In the genomic region with DNA sequence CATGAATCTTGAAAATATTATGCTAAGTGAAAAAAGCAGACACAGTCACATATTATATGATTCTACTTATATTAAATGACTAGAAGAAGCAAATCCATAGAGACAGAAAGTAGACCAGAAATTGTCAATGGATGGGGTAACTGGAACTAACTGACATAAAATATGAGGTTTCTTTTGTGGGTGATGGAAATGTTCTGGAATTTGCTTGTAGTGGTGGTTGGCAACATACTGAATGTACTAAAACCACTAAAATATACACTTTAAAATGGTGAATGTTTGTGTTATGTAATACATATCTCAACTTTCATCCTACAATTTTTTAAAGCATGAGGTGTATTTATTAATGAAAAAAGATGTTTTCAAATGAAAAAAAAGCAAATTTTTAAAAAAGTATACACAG, we compare ENCODE assay signal across 23 cellular contexts. TPM values are rescaled to one million over a fixed set of nuclear protein-coding genes. Genes with fewer than 3 reads are reported as not detected.
DNase-seq lines count a peak whose midpoint lies in the region; ATAC-seq and TF ChIP-seq lines count a peak whose summit lies in the region.
"Had no signal": no experiment of that assay in that cellular context is flagged by ENCODE, and none has a peak within 500 bp of the region (broad histone marks: within the 10 kb centered on the region; RNA-seq: fewer than 3 reads in every experiment).

No MANE protein-coding gene starts in this region.

- no peaks in the 10 kb centered on the region for H3K27me3 ChIP-seq in CD8-positive, alpha-beta memory T cell (ENCODE audit: insufficient read depth, low read length, poor library complexity, severe bottlenecking)

- POLR2A ChIA-PET in CD8-positive, alpha-beta memory T cell (lab: Charles Lee) = interaction anchor here (1.0 to 1.4 kb wide), 2 partner anchors 10 to 58 kb away, joined by 4 to 5 read pairs; a partner anchor contains a TSS
- POLR2A ChIA-PET in OCI-LY7 (lab: Charles Lee) = no interaction called here

- BruUV-seq in OCI-LY7 (replicated peaks; lab: Mats Ljungman, UMichigan) = no TSS peak

- no peak for TF ChIP-seq CTCF in progenitor cell of endocrine pancreas (IDR thresholded peaks at IDR 0.05; ENCODE audit: unreplicated experiment)
- no peak for TF ChIP-seq CTCF in OCI-LY7 (conservative IDR thresholded peaks at IDR 0.05; ENCODE audit: low read length)

- intact Hi-C loops in OCI-LY7 (cut with micrococcal nuclease; ENCODE audit: unreplicated experiment) = no loop called here

- DNase-seq in CD8-positive, alpha-beta memory T cell = no peak
- DNase-seq in LHCN-M2 (ENCODE audit: low read depth) (peak; percentile 17), iris pigment epithelial cell (ENCODE audit: low read depth) (peak; percentile 64), progenitor cell of endocrine pancreas (ENCODE audit: low spot score, unreplicated experiment) (no peak), OCI-LY7 (ENCODE audit: low spot score) (no peak), NCI-H2107 (lab: John Stamatoyannopoulos, UW) (no peak), erythroblast (lab: John Stamatoyannopoulos, UW) (no peak)
- DNase-seq in central memory CD8-positive, alpha-beta T cell (ENCODE audit: low spot score in 2 of 2) = no peak
- DNase-seq: activated CD4-positive, alpha-beta T cell treated with anti-CD3 and anti-CD28 coated beads for 48 hours; activated CD8-positive, alpha-beta memory T cell treated with anti-CD3 and anti-CD28 coated beads, Interleukin-2, amount 10 ng/mL, durations not matched to agents 7 days and 5 days; CD8-positive, alpha-beta T cell; GDM1; mucosa of descending colon; NCI-H1105; NCI-H1930; NCI-H2227 treated with DMSO at 0.1 percent for 48 hours; NCI-H69; posterior cingulate gyrus; SK-N-SH; stimulated activated CD4-positive, alpha-beta T cell treated with anti-CD3 and anti-CD28 coated beads, Interleukin-15, amount 100 ng/mL, for 24 hours had no signal

- no peaks in the 10 kb centered on the region for H3K9me2 ChIP-seq in OCI-LY7 (ENCODE audit: insufficient read depth, low read length)
- H3K9me2 ChIP-seq: SK-N-SH had no signal

- H3K27me3 Mint-ChIP-seq in CD8-positive, alpha-beta memory T cell = no peaks in the 10 kb centered on the region
- no peaks in the 10 kb centered on the region for H3K27me3 Mint-ChIP-seq in central memory CD8-positive, alpha-beta T cell
- no peaks in the 10 kb centered on the region for H3K27me3 Mint-ChIP-seq in progenitor cell of endocrine pancreas
- H3K27me3 Mint-ChIP-seq: activated CD8-positive, alpha-beta memory T cell treated with anti-CD3 and anti-CD28 coated beads, Interleukin-2, amount 10 ng/mL, durations not matched to agents 7 days and 5 days; activated T-helper 17 cell treated with anti-CD3 and anti-CD28 coated beads, Interleukin-2, amount 50 U/mL, for 72 hours; type B pancreatic cell had no signal

- no peak overlapping the region for H3K27ac ChIP-seq in CD8-positive, alpha-beta memory T cell (ENCODE audit: low read depth, low read length)
- no peak overlapping the region for H3K27ac ChIP-seq in OCI-LY7 (ENCODE audit: low read depth, low read length, poor library complexity, severe bottlenecking)

- CTCF ChIA-PET in CD8-positive, alpha-beta memory T cell (lab: Charles Lee) = no interaction called here
- CTCF ChIA-PET in OCI-LY7 (lab: Charles Lee; ENCODE audit: unreplicated experiment) = no interaction called here

- peaks cover 82 to 96% (median 94%) of the 10 kb centered on the region in 3 donors for H3K4me1 Mint-ChIP-seq in CD8-positive, alpha-beta memory T cell
- H3K4me1 Mint-ChIP-seq in central memory CD8-positive, alpha-beta T cell = peaks cover 78% of the 10 kb centered on the region
- peaks cover 7% of the 10 kb centered on the region for H3K4me1 Mint-ChIP-seq in progenitor cell of endocrine pancreas (ENCODE audit: low read depth)

- peaks cover 70% of the 10 kb centered on the region for H3K4me1 ChIP-seq in CD8-positive, alpha-beta memory T cell (ENCODE audit: insufficient read depth, low read length)
- H3K4me1 ChIP-seq in OCI-LY7 (ENCODE audit: insufficient read depth, low read length, poor library complexity, severe bottlenecking) = peaks cover 38% of the 10 kb centered on the region

- peak overlapping the region in 3 of 8 donors; percentile 43 to 64 (median 62) for H3K27ac Mint-ChIP-seq in CD8-positive, alpha-beta memory T cell
- peak overlapping the region; percentile 81 for H3K27ac Mint-ChIP-seq in central memory CD8-positive, alpha-beta T cell (ENCODE audit: low read depth)
- no peak overlapping the region for H3K27ac Mint-ChIP-seq in progenitor cell of endocrine pancreas
- H3K27ac Mint-ChIP-seq: activated CD8-positive, alpha-beta memory T cell treated with anti-CD3 and anti-CD28 coated beads, Interleukin-2, amount 10 ng/mL, durations not matched to agents 7 days and 5 days; activated T-helper 17 cell treated with anti-CD3 and anti-CD28 coated beads, Interleukin-2, amount 50 U/mL, for 72 hours; type B pancreatic cell had no signal

- peaks cover 0 to 47% (median 7%) of the 10 kb centered on the region in 3 donors for H3K36me3 Mint-ChIP-seq in CD8-positive, alpha-beta memory T cell
- H3K36me3 Mint-ChIP-seq in central memory CD8-positive, alpha-beta T cell (ENCODE audit: insufficient read depth) = peaks cover 45% of the 10 kb centered on the region
- no peaks in the 10 kb centered on the region for H3K36me3 Mint-ChIP-seq in progenitor cell of endocrine pancreas (ENCODE audit: insufficient read depth)

- H3K36me3 ChIP-seq in CD8-positive, alpha-beta memory T cell (ENCODE audit: insufficient read depth, low read length) = no peaks in the 10 kb centered on the region
- peaks cover 39% of the 10 kb centered on the region for H3K36me3 ChIP-seq in OCI-LY7 (ENCODE audit: insufficient read depth, low read length)

- H3K79me2 ChIP-seq in OCI-LY7 (ENCODE audit: insufficient read depth, low read depth, low read length) = peaks cover 100% of the 10 kb centered on the region

- no peak overlapping the region for H3K4me3 ChIP-seq in CD8-positive, alpha-beta memory T cell (ENCODE audit: low read length)
- no peak overlapping the region for H3K4me3 ChIP-seq in OCI-LY7 (ENCODE audit: low read depth, low read length, poor library complexity, severe bottlenecking)
- H3K4me3 ChIP-seq: mucosa of descending colon had no signal

- H3K9me3 Mint-ChIP-seq in CD8-positive, alpha-beta memory T cell = no peaks in the 10 kb centered on the region
- H3K9me3 Mint-ChIP-seq in central memory CD8-positive, alpha-beta T cell = no peaks in the 10 kb centered on the region
- H3K9me3 Mint-ChIP-seq in progenitor cell of endocrine pancreas (ENCODE audit: low read depth) = no peaks in the 10 kb centered on the region
- H3K9me3 Mint-ChIP-seq: activated T-helper 17 cell treated with anti-CD3 and anti-CD28 coated beads, Interleukin-2, amount 50 U/mL, for 72 hours; CD8-positive, alpha-beta T cell; type B pancreatic cell had no signal

- ATAC-seq in central memory CD8-positive, alpha-beta T cell (replicated peaks; ENCODE audit: extremely low read depth, poor library complexity, severe bottlenecking) = no peak
- ATAC-seq: activated CD8-positive, alpha-beta memory T cell treated with anti-CD3 and anti-CD28 coated beads, Interleukin-2, amount 10 ng/mL, durations not matched to agents 7 days and 5 days; activated T-helper 17 cell treated with anti-CD3 and anti-CD28 coated beads, Interleukin-2, amount 50 U/mL, for 72 hours; CD8-positive, alpha-beta T cell; mucosa of descending colon; sciatic nerve had no signal

- H3K4me3 Mint-ChIP-seq in CD8-positive, alpha-beta memory T cell = peak overlapping the region in 4 of 7 donors; percentile 8 to 30 (median 18)
- H3K4me3 Mint-ChIP-seq in central memory CD8-positive, alpha-beta T cell = no peak overlapping the region
- no peak overlapping the region for H3K4me3 Mint-ChIP-seq in progenitor cell of endocrine pancreas (ENCODE audit: low read depth)
- H3K4me3 Mint-ChIP-seq: activated CD8-positive, alpha-beta memory T cell treated with anti-CD3 and anti-CD28 coated beads, Interleukin-2, amount 10 ng/mL, durations not matched to agents 7 days and 5 days; activated T-helper 17 cell treated with anti-CD3 and anti-CD28 coated beads, Interleukin-2, amount 50 U/mL, for 72 hours; CD8-positive, alpha-beta T cell; type B pancreatic cell had no signal

- H3K4me2 ChIP-seq in OCI-LY7 (ENCODE audit: low read length) = no peak overlapping the region
- H3K4me2 ChIP-seq: SK-N-SH had no signal

- TF ChIP-seq POLR2A in erythroblast (IDR thresholded peaks at IDR 0.05; ENCODE audit: low read length) = no peak

- H3K9me3 ChIP-seq in CD8-positive, alpha-beta memory T cell (ENCODE audit: low read length) = no peaks in the 10 kb centered on the region
- H3K9me3 ChIP-seq in OCI-LY7 (ENCODE audit: low read length) = no peaks in the 10 kb centered on the region
- H3K9me3 ChIP-seq: mucosa of descending colon, SK-N-SH had no signal

- no peak overlapping the region for H2AFZ ChIP-seq in OCI-LY7 (ENCODE audit: low read length)

- H4K20me1 ChIP-seq in OCI-LY7 (ENCODE audit: insufficient read depth, low read length) = peaks cover 35% of the 10 kb centered on the region

RNA-seq across cellular contexts. Expression of a gene that starts 14.7 kb away (rescaled TPM):
- total RNA-seq in CD8-positive, alpha-beta memory T cell = 100 to 1,000 TPM in 1 of 2 experiments, 10 to 100 TPM in 1; 96.5 to 100 TPM
- polyA plus RNA-seq in CD8-positive, alpha-beta memory T cell = 45.2 TPM
- total RNA-seq in LHCN-M2 (2014; rRNA removed) (7.4 and 8.3 TPM in 2 replicates), progenitor cell of endocrine pancreas (39.7 and 42.4 TPM in 2 replicates), OCI-LY7 (2022) (112 and 122 TPM in 2 replicates)
- polyA plus RNA-seq in LHCN-M2 (2012) = 3.5 TPM
- total RNA-seq in OCI-LY7 (2014; rRNA removed; shearing (Covaris generic)) = 17.3 and 21.4 TPM in 2 replicates

RNA-seq across cellular contexts. Expression of a gene that starts 58.2 kb away (rescaled TPM):
- 10 to 100 TPM; 88.4 to 93.8 TPM for total RNA-seq in CD8-positive, alpha-beta memory T cell
- 26.5 TPM for polyA plus RNA-seq in CD8-positive, alpha-beta memory T cell
- total RNA-seq in LHCN-M2 (2014; rRNA removed) (39.4 TPM in 2 replicates), progenitor cell of endocrine pancreas (25.7 and 32.7 TPM in 2 replicates), OCI-LY7 (2022) (30.0 and 37.4 TPM in 2 replicates)
- 20.6 TPM for polyA plus RNA-seq in LHCN-M2 (2012)
- total RNA-seq in OCI-LY7 (2014; rRNA removed; shearing (Covaris generic)) = 16.6 and 22.6 TPM in 2 replicates

Comparison
In these comparisons a context has a peak if more than half of its experiments do, and no peak if none do; other contexts are left out.
1. DNase-seq: peak in LHCN-M2 (single experiment) and iris pigment epithelial cell (single experiment); none in CD8-positive, alpha-beta memory T cell (0 of 5), central memory CD8-positive, alpha-beta T cell (0 of 2), progenitor cell of endocrine pancreas (single experiment), OCI-LY7 (single experiment), NCI-H2107 (single experiment) and erythroblast (0 of 2).
2. H3K4me3 Mint-ChIP-seq: peak in CD8-positive, alpha-beta memory T cell (4 of 7); none in central memory CD8-positive, alpha-beta T cell (single experiment) and progenitor cell of endocrine pancreas (single experiment).